Comparison of ENCODE assay signal across 31 cellular contexts in the genomic region with DNA sequence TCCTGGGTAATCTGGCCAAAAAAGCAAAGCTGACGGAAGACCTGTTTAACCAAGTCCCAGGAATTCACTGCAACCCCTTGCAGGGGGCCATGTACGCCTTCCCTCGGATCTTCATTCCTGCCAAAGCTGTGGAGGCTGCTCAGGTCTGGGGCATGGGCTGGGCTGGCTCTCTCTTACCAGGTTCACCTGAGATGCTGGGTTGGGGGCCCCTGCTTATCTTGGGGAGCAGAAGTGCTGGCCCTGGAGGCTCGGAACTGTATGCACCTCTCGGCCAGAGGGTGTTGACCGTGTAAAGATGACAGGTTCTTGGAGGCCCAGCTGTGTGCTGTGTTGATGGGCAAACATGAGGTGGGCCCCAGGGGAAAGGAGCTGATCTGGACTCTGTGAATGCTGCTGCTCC.
"Had no signal": no experiment of that assay in that cellular context is flagged by ENCODE, and none has a peak within 500 bp of the region (broad histone marks: within the 10 kb centered on the region; RNA-seq: fewer than 3 reads in every experiment).

No MANE protein-coding gene starts in this region.

- H3K27ac ChIP-seq: adrenal gland, body of pancreas, cardiac muscle cell, coronary artery, foreskin keratinocyte, gastroesophageal sphincter had no signal

- H3K4me3 ChIP-seq: adrenal gland, body of pancreas, cardiac muscle cell, coronary artery, dorsolateral prefrontal cortex, gastroesophageal sphincter had no signal

- H3K4me1 Mint-ChIP-seq: activated CD4-positive, alpha-beta memory T cell treated with anti-CD3 and anti-CD28 coated beads, Interleukin-2, amount 10 ng/mL, durations not matched to agents 7 days and 5 days; activated CD4-positive, alpha-beta T cell treated with anti-CD3 and anti-CD28 coated beads, Interleukin-2, amount 10 ng/mL, durations not matched to agents 7 days and 5 days; activated naive CD4-positive, alpha-beta T cell treated with anti-CD3 and anti-CD28 coated beads, Interleukin-2, amount 50 U/mL, for 24 hours; endodermal cell; WTC11 had no signal

- H3K27me3 Mint-ChIP-seq: activated CD4-positive, alpha-beta memory T cell treated with anti-CD3 and anti-CD28 coated beads, Interleukin-2, amount 10 ng/mL, durations not matched to agents 7 days and 5 days; activated CD4-positive, alpha-beta T cell treated with anti-CD3 and anti-CD28 coated beads, Interleukin-2, amount 10 ng/mL, durations not matched to agents 7 days and 5 days; activated naive CD4-positive, alpha-beta T cell treated with anti-CD3 and anti-CD28 coated beads, Interleukin-2, amount 50 U/mL, for 24 hours; activated naive CD8-positive, alpha-beta T cell treated with anti-CD3 and anti-CD28 coated beads for 36 hours; activated naive CD8-positive, alpha-beta T cell treated with anti-CD3 and anti-CD28 coated beads, Interleukin-2, amount 50 U/mL, for 24 hours; dendritic cell treated with granulocyte-macrophage colony-stimulating factor and Interleukin-4, amounts not matched to agents 40 ng/mL and 50 ng/mL, for 4 days had no signal

- H3K9me3 ChIP-seq: adrenal gland, body of pancreas, gastroesophageal sphincter had no signal

- H3K27ac Mint-ChIP-seq: activated CD4-positive, alpha-beta memory T cell treated with anti-CD3 and anti-CD28 coated beads, Interleukin-2, amount 10 ng/mL, durations not matched to agents 7 days and 5 days; activated CD4-positive, alpha-beta T cell treated with anti-CD3 and anti-CD28 coated beads, Interleukin-2, amount 10 ng/mL, durations not matched to agents 7 days and 5 days; activated naive CD4-positive, alpha-beta T cell treated with anti-CD3 and anti-CD28 coated beads for 36 hours; activated naive CD4-positive, alpha-beta T cell treated with anti-CD3 and anti-CD28 coated beads, Interleukin-2, amount 50 U/mL, for 24 hours; activated naive CD8-positive, alpha-beta T cell treated with anti-CD3 and anti-CD28 coated beads for 36 hours; activated naive CD8-positive, alpha-beta T cell treated with anti-CD3 and anti-CD28 coated beads, Interleukin-2, amount 50 U/mL, for 24 hours; activated T-helper 1 cell treated with anti-CD3 and anti-CD28 coated beads, Interleukin-12 subunit alpha, Interleukin-12 subunit beta, Interleukin-2, Interleukin-4 antibody, amounts not matched to agents 30 ng/mL and 10 ng/mL and 1 ng/mL, durations not matched to agents 14 hours and 24 hours and 36 hours; activated T-helper 2 cell treated with anti-CD3 and anti-CD28 coated beads, Interferon-gamma antibody, Interleukin-2, Interleukin-4, amounts not matched to agents 10 μg/mL and 5 μg/mL and 100 μg/mL, durations not matched to agents 14 hours and 24 hours and 36 hours; dendritic cell treated with granulocyte-macrophage colony-stimulating factor and Interleukin-4, amounts not matched to agents 40 ng/mL and 50 ng/mL, for 4 days; endodermal cell; WTC11 had no signal

- ATAC-seq: activated naive CD8-positive, alpha-beta T cell treated with anti-CD3 and anti-CD28 coated beads, Interleukin-2, amount 50 U/mL, for 24 hours; body of pancreas; esophagus mucosa; foreskin keratinocyte; WTC11 had no signal

- H3K27me3 ChIP-seq: adrenal gland, body of pancreas, cardiac muscle cell, dorsolateral prefrontal cortex, foreskin keratinocyte, gastroesophageal sphincter had no signal

- DNase-seq: activated CD4-positive, alpha-beta memory T cell treated with anti-CD3 and anti-CD28 coated beads, Interleukin-2, amount 10 ng/mL, durations not matched to agents 7 days and 5 days; activated CD4-positive, alpha-beta T cell treated with anti-CD3 and anti-CD28 coated beads for 1 hour; activated CD4-positive, alpha-beta T cell treated with anti-CD3 and anti-CD28 coated beads for 4 hours; activated CD4-positive, alpha-beta T cell treated with anti-CD3 and anti-CD28 coated beads, Interleukin-2, amount 10 ng/mL, durations not matched to agents 7 days and 5 days; activated CD4-positive, alpha-beta T cell treated with anti-CD3 and anti-CD28 coated beads, Interleukin-2, amount 50 U/mL, for 4 hours; activated CD8-positive, alpha-beta memory T cell treated with anti-CD3 and anti-CD28 coated beads for 24 hours; activated effector memory CD4-positive, alpha-beta T cell treated with anti-CD3 and anti-CD28 coated beads, Interleukin-2, amount 50 U/mL, for 16 hours; activated naive CD4-positive, alpha-beta T cell treated with anti-CD3 and anti-CD28 coated beads for 36 hours; activated naive CD8-positive, alpha-beta T cell treated with anti-CD3 and anti-CD28 coated beads for 36 hours; activated naive CD8-positive, alpha-beta T cell treated with anti-CD3 and anti-CD28 coated beads, Interleukin-2, amount 50 U/mL, for 24 hours; activated T-cell treated with anti-CD3 and anti-CD28 coated beads, Interleukin-2, amount 50 U/mL, for 1 hour; activated T-cell treated with anti-CD3 and anti-CD28 coated beads, Interleukin-2, amount 50 U/mL, for 48 hours; amygdala; aorta; dorsolateral prefrontal cortex; effector memory CD4-positive, alpha-beta T cell; endodermal cell; foreskin keratinocyte; T-helper 2 cell had no signal

- H3K4me1 ChIP-seq: foreskin keratinocyte had no signal

- H3K9me3 Mint-ChIP-seq: activated CD4-positive, alpha-beta memory T cell treated with anti-CD3 and anti-CD28 coated beads, Interleukin-2, amount 10 ng/mL, durations not matched to agents 7 days and 5 days; activated CD4-positive, alpha-beta T cell treated with anti-CD3 and anti-CD28 coated beads, Interleukin-2, amount 10 ng/mL, durations not matched to agents 7 days and 5 days; activated naive CD4-positive, alpha-beta T cell treated with anti-CD3 and anti-CD28 coated beads for 36 hours; activated naive CD4-positive, alpha-beta T cell treated with anti-CD3 and anti-CD28 coated beads, Interleukin-2, amount 50 U/mL, for 24 hours; activated naive CD8-positive, alpha-beta T cell treated with anti-CD3 and anti-CD28 coated beads for 36 hours; activated naive CD8-positive, alpha-beta T cell treated with anti-CD3 and anti-CD28 coated beads, Interleukin-2, amount 50 U/mL, for 24 hours; activated T-helper 1 cell treated with anti-CD3 and anti-CD28 coated beads, Interleukin-12 subunit alpha, Interleukin-12 subunit beta, Interleukin-2, Interleukin-4 antibody, amounts not matched to agents 30 ng/mL and 10 ng/mL and 1 ng/mL, durations not matched to agents 14 hours and 24 hours and 36 hours; activated T-helper 2 cell treated with anti-CD3 and anti-CD28 coated beads, Interferon-gamma antibody, Interleukin-2, Interleukin-4, amounts not matched to agents 10 μg/mL and 5 μg/mL and 100 μg/mL, durations not matched to agents 14 hours and 24 hours and 36 hours; central memory CD8-positive, alpha-beta T cell; dendritic cell treated with granulocyte-macrophage colony-stimulating factor and Interleukin-4, amounts not matched to agents 40 ng/mL and 50 ng/mL, for 4 days; endodermal cell; WTC11 had no signal

- H3K36me3 ChIP-seq: adrenal gland had no signal

- H3K4me3 Mint-ChIP-seq: activated CD4-positive, alpha-beta memory T cell treated with anti-CD3 and anti-CD28 coated beads, Interleukin-2, amount 10 ng/mL, durations not matched to agents 7 days and 5 days; activated CD4-positive, alpha-beta T cell treated with anti-CD3 and anti-CD28 coated beads, Interleukin-2, amount 10 ng/mL, durations not matched to agents 7 days and 5 days; activated naive CD4-positive, alpha-beta T cell treated with anti-CD3 and anti-CD28 coated beads for 36 hours; activated naive CD4-positive, alpha-beta T cell treated with anti-CD3 and anti-CD28 coated beads, Interleukin-2, amount 50 U/mL, for 24 hours; activated naive CD8-positive, alpha-beta T cell treated with anti-CD3 and anti-CD28 coated beads for 36 hours; activated naive CD8-positive, alpha-beta T cell treated with anti-CD3 and anti-CD28 coated beads, Interleukin-2, amount 50 U/mL, for 24 hours; activated T-helper 1 cell treated with anti-CD3 and anti-CD28 coated beads, Interleukin-12 subunit alpha, Interleukin-12 subunit beta, Interleukin-2, Interleukin-4 antibody, amounts not matched to agents 30 ng/mL and 10 ng/mL and 1 ng/mL, durations not matched to agents 14 hours and 24 hours and 36 hours; central memory CD8-positive, alpha-beta T cell; dendritic cell treated with granulocyte-macrophage colony-stimulating factor and Interleukin-4, amounts not matched to agents 40 ng/mL and 50 ng/mL, for 4 days; endodermal cell; WTC11 had no signal
